ENCODE assay signal across 8 cellular contexts in genomic region chr3:183265713-183266417, GRCh38. TPM values are rescaled to one million over a fixed set of nuclear protein-coding genes. Genes with fewer than 3 reads are reported as not detected.
DNase-seq lines count a peak whose midpoint lies in the region; ATAC-seq lines count a peak whose summit lies in the region.
"Had no signal": no experiment of that assay in that cellular context is flagged by ENCODE, and none has a peak within 500 bp of the region (broad histone marks: within the 10 kb centered on the region; RNA-seq: fewer than 3 reads in every experiment).

No MANE protein-coding gene starts in this region.

- in situ Hi-C loops in G401 (cut with HindIII; ENCODE audit: low sequenced_read_pairs) = no loop called here

- ATAC-seq in HG03135 (IDR thresholded peaks at IDR 0.05; ENCODE audit: unreplicated experiment) = no peak

- DNase-seq in HT-29 (ENCODE audit: low spot score) (peak; percentile 72), SW 1271 (lab: John Stamatoyannopoulos, UW) (peak; percentile 63 to 80), fibroblast of peridontal ligament (ENCODE audit: extremely low read depth) (peak; percentile 41), GM19240 (ENCODE audit: insufficient read length, low spot score) (no peak), G401 (ENCODE audit: low spot score) (no peak)
- DNase-seq in stimulated activated CD4-positive, alpha-beta T cell treated with anti-CD3 and anti-CD28 coated beads, Interleukin-12 subunit alpha, Interleukin-12 subunit beta, amount 100 ng/mL, for 48 hours (ENCODE audit: low read depth in 2 of 3, low spot score in 1 of 3) = peak; percentile 45 to 59 (median 59)
- DNase-seq: lower lobe of right lung had no signal

RNA-seq across cellular contexts. Expression of gene B3GNT5, which starts 12.8 kb away (rescaled TPM):
- total RNA-seq in HT-29 (2014; rRNA removed; shearing (Covaris generic)) = 6.7 and 8.3 TPM in 2 replicates
- not detected in 2 replicates for total RNA-seq in G401 (2014; rRNA removed; shearing (Covaris generic))

Comparison
In these comparisons a context has a peak if more than half of its experiments do, and no peak if none do; other contexts are left out.
1. DNase-seq: peak in HT-29 (single experiment), SW 1271 (2 of 2), fibroblast of peridontal ligament (single experiment) and stimulated activated CD4-positive, alpha-beta T cell treated with anti-CD3 and anti-CD28 coated beads, Interleukin-12 subunit alpha, Interleukin-12 subunit beta, amount 100 ng/mL, for 48 hours (3 of 3); none in GM19240 (single experiment) and G401 (single experiment).